Comparison of ENCODE assay signal across 21 cellular contexts in genomic region chr9:135522137-135522877, GRCh38. TPM values are rescaled to one million over a fixed set of nuclear protein-coding genes. Genes with fewer than 3 reads are reported as not detected.
"Had no signal": no experiment of that assay in that cellular context is flagged by ENCODE, and none has a peak within 500 bp of the region (broad histone marks: within the 10 kb centered on the region; RNA-seq: fewer than 3 reads in every experiment).

No MANE protein-coding gene starts in this region.

- ATAC-seq: activated T-helper 17 cell treated with anti-CD3 and anti-CD28 coated beads, Interleukin-2, amount 50 U/mL, for 72 hours; left lung; pancreas; right lobe of liver; SK-N-SH treated with all-trans-retinoic acid at 6 μM for 48 hours; stimulated activated naive B cell treated with anti-CD40 and anti-IgM and Interleukin-4, amounts not matched to agents 10 μg/mL and 1 μg/mL and 100 μg/mL, for 72 hours; T-cell had no signal

- DNase-seq: activated B cell treated with CpG ODN at 0.5 μM for 24 hours; activated CD4-positive, alpha-beta T cell treated with anti-CD3 and anti-CD28 coated beads, Interleukin-2, amount 50 U/mL, for 1 hour; activated naive CD4-positive, alpha-beta T cell treated with anti-CD3 and anti-CD28 coated beads for 36 hours; caudate nucleus; colonic mucosa; erythroblast; kidney; midbrain; pancreas; right lobe of liver; stimulated activated CD4-positive, alpha-beta T cell treated with anti-CD3 and anti-CD28 coated beads, Interleukin-4, amount 100 ng/mL, for 24 hours; stimulated activated naive B cell treated with anti-CD40 and anti-IgM and Interleukin-4, amounts not matched to agents 10 μg/mL and 1 μg/mL and 100 μg/mL, for 72 hours had no signal

- H3K9me3 Mint-ChIP-seq: activated B cell treated with CpG ODN at 0.5 μM for 24 hours; activated naive CD4-positive, alpha-beta T cell treated with anti-CD3 and anti-CD28 coated beads for 36 hours; activated T-helper 17 cell treated with anti-CD3 and anti-CD28 coated beads, Interleukin-2, amount 50 U/mL, for 72 hours; brain; neural progenitor cell; stimulated activated naive B cell treated with anti-CD40 and anti-IgM and Interleukin-4, amounts not matched to agents 10 μg/mL and 1 μg/mL and 100 μg/mL, for 72 hours; T-cell had no signal

- H3K4me3 Mint-ChIP-seq: activated B cell treated with CpG ODN at 0.5 μM for 24 hours; activated naive CD4-positive, alpha-beta T cell treated with anti-CD3 and anti-CD28 coated beads for 36 hours; activated T-helper 17 cell treated with anti-CD3 and anti-CD28 coated beads, Interleukin-2, amount 50 U/mL, for 72 hours; brain; neural progenitor cell; stimulated activated naive B cell treated with anti-CD40 and anti-IgM and Interleukin-4, amounts not matched to agents 10 μg/mL and 1 μg/mL and 100 μg/mL, for 72 hours; T-cell had no signal

- H2AFZ ChIP-seq: neural progenitor cell had no signal

- H3K4me3 ChIP-seq: colonic mucosa, left lung, neural progenitor cell, pancreas, right lobe of liver had no signal

- H3K4me1 Mint-ChIP-seq: activated B cell treated with CpG ODN at 0.5 μM for 24 hours; activated T-helper 17 cell treated with anti-CD3 and anti-CD28 coated beads, Interleukin-2, amount 50 U/mL, for 72 hours; brain; stimulated activated naive B cell treated with anti-CD40 and anti-IgM and Interleukin-4, amounts not matched to agents 10 μg/mL and 1 μg/mL and 100 μg/mL, for 72 hours; T-cell had no signal

- H3K36me3 ChIP-seq: colonic mucosa, left lung, neural progenitor cell, pancreas, right lobe of liver had no signal

- H3K4me1 ChIP-seq: colonic mucosa, left lung, neural progenitor cell, pancreas, right lobe of liver had no signal

- H3K36me3 Mint-ChIP-seq: brain; neural progenitor cell; stimulated activated naive B cell treated with anti-CD40 and anti-IgM and Interleukin-4, amounts not matched to agents 10 μg/mL and 1 μg/mL and 100 μg/mL, for 72 hours; T-cell had no signal

- H3K4me2 ChIP-seq: neural progenitor cell had no signal

- H3K9me3 ChIP-seq: colonic mucosa, left lung, pancreas, right lobe of liver had no signal

- H3K27ac Mint-ChIP-seq: activated B cell treated with CpG ODN at 0.5 μM for 24 hours; activated naive CD4-positive, alpha-beta T cell treated with anti-CD3 and anti-CD28 coated beads for 36 hours; activated T-helper 17 cell treated with anti-CD3 and anti-CD28 coated beads, Interleukin-2, amount 50 U/mL, for 72 hours; brain; neural progenitor cell; stimulated activated naive B cell treated with anti-CD40 and anti-IgM and Interleukin-4, amounts not matched to agents 10 μg/mL and 1 μg/mL and 100 μg/mL, for 72 hours; T-cell had no signal

- H3K27ac ChIP-seq: colonic mucosa, left lung, neural progenitor cell, pancreas, right lobe of liver had no signal

RNA-seq across cellular contexts. Expression of gene LCN1, which starts 1.1 kb away (rescaled TPM):
- total RNA-seq: activated B cell treated with CpG ODN at 0.5 μM for 24 hours; activated T-helper 17 cell treated with anti-CD3 and anti-CD28 coated beads, Interleukin-2, amount 50 U/mL, for 72 hours; colonic mucosa; frontal cortex; kidney; left lung; lung microvascular endothelial cell; pancreas; right lobe of liver; T-cell; urinary bladder had no signal

RNA-seq across cellular contexts. Expression of gene OBP2A, which starts 23.6 kb away (rescaled TPM):
- total RNA-seq: activated B cell treated with CpG ODN at 0.5 μM for 24 hours; activated naive CD4-positive, alpha-beta T cell treated with anti-CD3 and anti-CD28 coated beads for 36 hours; activated T-helper 17 cell treated with anti-CD3 and anti-CD28 coated beads, Interleukin-2, amount 50 U/mL, for 72 hours; colonic mucosa; frontal cortex; kidney; left lung; lung microvascular endothelial cell; pancreas; right lobe of liver; T-cell; urinary bladder had no signal

RNA-seq across cellular contexts. Expression of gene PAEP, which starts 39.2 kb away (rescaled TPM):
- total RNA-seq: activated B cell treated with CpG ODN at 0.5 μM for 24 hours; activated naive CD4-positive, alpha-beta T cell treated with anti-CD3 and anti-CD28 coated beads for 36 hours; activated T-helper 17 cell treated with anti-CD3 and anti-CD28 coated beads, Interleukin-2, amount 50 U/mL, for 72 hours; colonic mucosa; frontal cortex; kidney; left lung; lung microvascular endothelial cell; pancreas; right lobe of liver; T-cell; urinary bladder had no signal
